Comparison of ENCODE assay signal across 23 cellular contexts in genomic region chr10:88521806-88522205, GRCh38.
"Had no signal": no experiment of that assay in that cellular context is flagged by ENCODE, and none has a peak within 500 bp of the region (broad histone marks: within the 10 kb centered on the region; RNA-seq: fewer than 3 reads in every experiment).

No MANE protein-coding gene starts in this region.

- H3K36me3 ChIP-seq: MG63, SJSA1 had no signal

- H3K27me3 ChIP-seq: MG63, SJSA1 had no signal

- H3K4me1 ChIP-seq: SJSA1 had no signal

- FAIRE-seq: HTR-8/SVneo, RCC 7860 had no signal

- H3K27ac ChIP-seq: HL-60, SJSA1, SK-N-MC had no signal

- DNase-seq: KBM-7, MG63, NCI-H1092, NCI-H1105 treated with DMSO at 0.1 percent for 48 hours, NCI-H1436, NCI-H187, NCI-H2029, NCI-H2081 treated with DMSO at 0.1 percent for 48 hours, NCI-H2171, NCI-H226, NCI-H446, NCI-H510A, NCI-H524 treated with DMSO at 0.1 percent for 48 hours, NCI-H69, NCI-H774, Right ventricle myocardium superior, RPMI8226, SIG-M5 had no signal

- H3K4me3 ChIP-seq: MG63, SJSA1, SK-N-MC had no signal

- H3K9me3 ChIP-seq: MG63, SJSA1 had no signal
